ENCODE assay signal across 9 cellular contexts in genomic region chr12:39372929-39373328, GRCh38.
A peak's percentile ranks its signal among the peaks of the same experiment; 100 is the strongest.
DNase-seq lines count a peak whose midpoint lies in the region; ATAC-seq, FAIRE-seq and TF ChIP-seq lines count a peak whose summit lies in the region.
"Had no signal": no experiment of that assay in that cellular context is flagged by ENCODE, and none has a peak within 500 bp of the region (broad histone marks: within the 10 kb centered on the region; RNA-seq: fewer than 3 reads in every experiment).

No MANE protein-coding gene starts in this region.

- H2BK12ac ChIP-seq in trophoblast cell (ENCODE audit: low read length), result no peak overlapping the region

- WGBS in trophoblast cell (ENCODE audit: extremely low coverage, insufficient coverage, insufficient read length), result no CpG with 5 or more reads among the region's 2 CpGs

- no peak overlapping the region for H2BK120ac ChIP-seq in trophoblast cell (ENCODE audit: insufficient read depth, low read length, poor library complexity)

- no peaks in the 10 kb centered on the region for H3K9me3 ChIP-seq in trophoblast cell (ENCODE audit: insufficient read depth, low read depth, low read length)
- H3K9me3 ChIP-seq: upper lobe of left lung had no signal

- no peak for DNase-seq in GM18507 (ENCODE audit: extremely low spot score, insufficient read length, low read depth)
- DNase-seq in astrocyte of the spinal cord (ENCODE audit: low read depth, low spot score), result peak; percentile 9
- DNase-seq in globus pallidus (ENCODE audit: low spot score), result no peak
- no peak for DNase-seq in iPS-NIHi11 (ENCODE audit: low spot score)
- DNase-seq in head of caudate nucleus, result no peak
- DNase-seq in trophoblast cell, result no peak
- DNase-seq: upper lobe of left lung had no signal

- H3K79me2 ChIP-seq in trophoblast cell (ENCODE audit: control insufficient read depth, insufficient read depth, low read length, poor library complexity), result no peaks in the 10 kb centered on the region

- H3K27me3 ChIP-seq in trophoblast cell (ENCODE audit: insufficient read depth, low read length), result no peaks in the 10 kb centered on the region
- H3K27me3 ChIP-seq: upper lobe of left lung had no signal

- H3K18ac ChIP-seq in trophoblast cell (ENCODE audit: low read length), result no peak overlapping the region

- no peaks in the 10 kb centered on the region for H3K4me1 ChIP-seq in trophoblast cell (ENCODE audit: control insufficient read depth in 1 of 2, insufficient read depth in 2 of 2, low read length in 2 of 2)
- H3K4me1 ChIP-seq: upper lobe of left lung had no signal

- in situ Hi-C loops in astrocyte of the spinal cord (cut with HindIII; ENCODE audit: low sequenced_read_pairs), result no loop called here

- H3K23ac ChIP-seq in trophoblast cell (ENCODE audit: low read length), result no peak overlapping the region

- no peak overlapping the region for H4K12ac ChIP-seq in trophoblast cell (ENCODE audit: low read depth, low read length)

- ATAC-seq in GM21529 (IDR thresholded peaks at IDR 0.05; ENCODE audit: unreplicated experiment) (peak; percentile 84), HG03565 (IDR thresholded peaks at IDR 0.05; ENCODE audit: unreplicated experiment) (peak; percentile 91)

- H3K9ac ChIP-seq in trophoblast cell (ENCODE audit: low read length), result no peak overlapping the region

- no peak overlapping the region for H4K91ac ChIP-seq in trophoblast cell (ENCODE audit: low read depth, low read length)

- no peak overlapping the region for H2AFZ ChIP-seq in trophoblast cell (ENCODE audit: insufficient read depth, low read length, poor library complexity)

- TF ChIP-seq CTCF in astrocyte of the spinal cord (IDR thresholded peaks at IDR 0.05; ENCODE audit: low read depth, low read length), result no peak

- no peak overlapping the region for H3K14ac ChIP-seq in trophoblast cell (ENCODE audit: low read length)

- no peak overlapping the region for H2BK5ac ChIP-seq in trophoblast cell (ENCODE audit: low read depth, low read length, poor library complexity)

- no peaks in the 10 kb centered on the region for H3K36me3 ChIP-seq in trophoblast cell (ENCODE audit: control insufficient read depth in 1 of 2, insufficient read depth in 2 of 2, low read length in 2 of 2)
- H3K36me3 ChIP-seq: upper lobe of left lung had no signal

- H3K4me3 ChIP-seq in astrocyte of the spinal cord (ENCODE audit: low read depth, low read length), result no peak overlapping the region
- no peak overlapping the region for H3K4me3 ChIP-seq in trophoblast cell (ENCODE audit: low read depth, low read length)
- H3K4me3 ChIP-seq: upper lobe of left lung had no signal

- intact Hi-C loops in head of caudate nucleus (cut with DNase I), result no loop called here

- peak; percentile 81 for FAIRE-seq in GM18507 (lab: Jason Lieb, UNC)

- no peak overlapping the region for H3K4ac ChIP-seq in trophoblast cell (ENCODE audit: low read depth, low read length)

- H4K8ac ChIP-seq in trophoblast cell (ENCODE audit: low read depth, low read length), result no peak overlapping the region

- no peak overlapping the region for H3K27ac ChIP-seq in trophoblast cell (ENCODE audit: low read depth, low read length)
- H3K27ac ChIP-seq: upper lobe of left lung had no signal

- no peak overlapping the region for H2AK5ac ChIP-seq in trophoblast cell (ENCODE audit: low read length)

- H3K79me1 ChIP-seq in trophoblast cell (ENCODE audit: low read length), result no peaks in the 10 kb centered on the region

- H3K4me2 ChIP-seq in trophoblast cell (ENCODE audit: low read length), result no peak overlapping the region
